10 cellular contexts compared by ENCODE assay signal in genomic region chr9:38057416-38058195, GRCh38. TPM values are rescaled to one million over a fixed set of nuclear protein-coding genes. Genes with fewer than 3 reads are reported as not detected.
DNase-seq lines count a peak whose midpoint lies in the region; ATAC-seq and TF ChIP-seq lines count a peak whose summit lies in the region.
"Had no signal": no experiment of that assay in that cellular context is flagged by ENCODE, and none has a peak within 500 bp of the region (broad histone marks: within the 10 kb centered on the region; RNA-seq: fewer than 3 reads in every experiment).

No MANE protein-coding gene starts in this region.

- H3K27ac ChIP-seq in gastroesophageal sphincter (peak overlapping the region in 3 of 4 donors; percentile 49 to 65 (median 53)), prostate gland (no peak overlapping the region)
- no peak overlapping the region for H3K27ac ChIP-seq in naive thymus-derived CD4-positive, alpha-beta T cell (ENCODE audit: low read depth, low read length)

- POLR2A ChIA-PET in naive thymus-derived CD4-positive, alpha-beta T cell (lab: Charles Lee): no interaction called here

- H3K4me3 Mint-ChIP-seq in naive thymus-derived CD4-positive, alpha-beta T cell: no peak overlapping the region

- ATAC-seq in gastroesophageal sphincter: no peak
- ATAC-seq in naive thymus-derived CD4-positive, alpha-beta T cell: no peak
- ATAC-seq: activated naive CD4-positive, alpha-beta T cell treated with anti-CD3 and anti-CD28 coated beads, Interleukin-2, amount 50 U/mL, for 72 hours had no signal

- H3K36me3 ChIP-seq in gastroesophageal sphincter (no peaks in the 10 kb centered on the region), prostate gland (no peaks in the 10 kb centered on the region)
- H3K36me3 ChIP-seq in naive thymus-derived CD4-positive, alpha-beta T cell (ENCODE audit: control insufficient read depth in 2 of 3, insufficient read depth in 3 of 3, low read length in 3 of 3): no peaks in the 10 kb centered on the region

- no peaks in the 10 kb centered on the region for H3K27me3 ChIP-seq in gastroesophageal sphincter
- H3K27me3 ChIP-seq in prostate gland (replicated peaks; ENCODE audit: insufficient read depth): no peaks in the 10 kb centered on the region
- H3K27me3 ChIP-seq in naive thymus-derived CD4-positive, alpha-beta T cell (ENCODE audit: control insufficient read depth in 2 of 2, insufficient read depth in 2 of 2, low read length in 2 of 2): no peaks in the 10 kb centered on the region

- DNase-seq in DMS79 (lab: John Stamatoyannopoulos, UW) (peak; percentile 56), NCI-H2107 (lab: John Stamatoyannopoulos, UW) (peak; percentile 28), prostate gland (ENCODE audit: low spot score) (peak; percentile 63), ureter (ENCODE audit: low spot score) (no peak), KBM-7 (no peak)
- no peak for DNase-seq in NK-92 treated with Interleukin-12 subunit alpha and Interleukin-12 subunit beta, amount 100 ng/mL, for 24 hours (lab: John Stamatoyannopoulos, UW)
- DNase-seq in naive thymus-derived CD4-positive, alpha-beta T cell: no peak
- DNase-seq: left cardiac atrium had no signal

- H3K9me3 ChIP-seq in gastroesophageal sphincter: no peaks in the 10 kb centered on the region
- H3K9me3 ChIP-seq in prostate gland: no peaks in the 10 kb centered on the region
- H3K9me3 ChIP-seq in naive thymus-derived CD4-positive, alpha-beta T cell (ENCODE audit: control insufficient read depth in 2 of 3, low read length in 3 of 3): no peaks in the 10 kb centered on the region

- H3K4me1 ChIP-seq in gastroesophageal sphincter (peaks cover 0 to 53% (median 9%) of the 10 kb centered on the region in 3 donors), prostate gland (replicated peaks) (peaks cover 5% of the 10 kb centered on the region)
- no peaks in the 10 kb centered on the region for H3K4me1 ChIP-seq in naive thymus-derived CD4-positive, alpha-beta T cell (ENCODE audit: control insufficient read depth in 2 of 2, insufficient read depth in 2 of 2, low read length in 2 of 2)

- 47 to 66% methylated on average over 5 to 6 of the region's 7 CpGs for WGBS in gastroesophageal sphincter (ENCODE audit: low coverage in 1 of 2), 2 donors
- WGBS in prostate gland: 44% methylated on average over 7 of the region's 7 CpGs

- H3K4me3 ChIP-seq in gastroesophageal sphincter (no peak overlapping the region), prostate gland (no peak overlapping the region)
- H3K4me3 ChIP-seq in naive thymus-derived CD4-positive, alpha-beta T cell (ENCODE audit: low read length): no peak overlapping the region

- H3K27ac Mint-ChIP-seq in naive thymus-derived CD4-positive, alpha-beta T cell: no peak overlapping the region

- TF ChIP-seq CTCF in gastroesophageal sphincter (IDR thresholded peaks at IDR 0.05) (no peak), prostate gland (IDR thresholded peaks at IDR 0.05) (no peak)

- H3K4me1 Mint-ChIP-seq in naive thymus-derived CD4-positive, alpha-beta T cell: no peaks in the 10 kb centered on the region

- H3K36me3 Mint-ChIP-seq in naive thymus-derived CD4-positive, alpha-beta T cell: no peaks in the 10 kb centered on the region
- H3K36me3 Mint-ChIP-seq: activated naive CD4-positive, alpha-beta T cell treated with anti-CD3 and anti-CD28 coated beads, Interleukin-2, amount 50 U/mL, for 72 hours had no signal

- intact Hi-C loops in prostate gland (cut with DNase I): no loop called here
- intact Hi-C loops in naive thymus-derived CD4-positive, alpha-beta T cell (cut with micrococcal nuclease): no loop called here

- no peaks in the 10 kb centered on the region for H3K9me3 Mint-ChIP-seq in naive thymus-derived CD4-positive, alpha-beta T cell
- H3K9me3 Mint-ChIP-seq: activated naive CD4-positive, alpha-beta T cell treated with anti-CD3 and anti-CD28 coated beads, Interleukin-2, amount 50 U/mL, for 72 hours had no signal

- no peak for TF ChIP-seq EP300 in gastroesophageal sphincter (IDR thresholded peaks at IDR 0.05)

- TF ChIP-seq POLR2A in gastroesophageal sphincter (IDR thresholded peaks at IDR 0.05) (no peak), prostate gland (IDR thresholded peaks at IDR 0.05) (no peak)

- CTCF ChIA-PET in naive thymus-derived CD4-positive, alpha-beta T cell (lab: Charles Lee): no interaction called here

- H3K27me3 Mint-ChIP-seq in naive thymus-derived CD4-positive, alpha-beta T cell: peaks cover 0 to 3% (median 0%) of the 10 kb centered on the region in 5 donors

- in situ Hi-C loops in KBM-7 (cut with MboI; ENCODE audit: low pct_unique_long_range_greater_than_20kb, low sequenced_read_pairs): no loop called here

RNA-seq across cellular contexts. Expression of gene SHB, which starts 11.4 kb away (rescaled TPM):
- total RNA-seq in gastroesophageal sphincter (10 to 100 TPM in 3 of 4 donors, 1 to 10 TPM in 1; 9.7 to 17.5 (median 14.2) TPM), prostate gland (10 to 100 TPM; 53.2 to 54.8 TPM), ureter (33.0 TPM)
- 1 to 10 TPM in 2 of 5 experiments, under 1 TPM in 3; 0.29 to 2.0 (median 0.81) TPM for total RNA-seq in naive thymus-derived CD4-positive, alpha-beta T cell
- under 1 TPM; 0.15 to 0.22 TPM for polyA plus RNA-seq in naive thymus-derived CD4-positive, alpha-beta T cell

Comparison
In these comparisons a context has a peak if more than half of its experiments do, and no peak if none do; other contexts are left out.
1. DNase-seq: peak in DMS79 (single experiment), NCI-H2107 (single experiment) and prostate gland (single experiment); none in ureter (single experiment), NK-92 treated with Interleukin-12 subunit alpha and Interleukin-12 subunit beta, amount 100 ng/mL, for 24 hours (single experiment), naive thymus-derived CD4-positive, alpha-beta T cell (0 of 9) and KBM-7 (single experiment).
2. H3K27ac ChIP-seq: peak in gastroesophageal sphincter (3 of 4); none in prostate gland (0 of 2) and naive thymus-derived CD4-positive, alpha-beta T cell (single experiment).